In genomic region chr9:75169623-75170022, GRCh38 we compare ENCODE assay signal across 16 cellular contexts.
A peak's percentile ranks its signal among the peaks of the same experiment; 100 is the strongest.
DNase-seq lines count a peak whose midpoint lies in the region; FAIRE-seq and TF ChIP-seq lines count a peak whose summit lies in the region.
"Had no signal": no experiment of that assay in that cellular context is flagged by ENCODE, and none has a peak within 500 bp of the region (broad histone marks: within the 10 kb centered on the region; RNA-seq: fewer than 3 reads in every experiment).

No MANE protein-coding gene starts in this region.

- no peak for TF ChIP-seq CTCF in astrocyte of the spinal cord (IDR thresholded peaks at IDR 0.05; ENCODE audit: low read depth, low read length)

- TF ChIP-seq POLR2A in H54 (IDR thresholded peaks at IDR 0.05; ENCODE audit: low read depth, low read length) = no peak

- peak; percentile 80 for FAIRE-seq in H54 (lab: Jason Lieb, UNC)
- no peak for FAIRE-seq in GM19239 (lab: Jason Lieb, UNC)
- FAIRE-seq: H1, kidney had no signal

- in situ Hi-C loops in astrocyte of the spinal cord (cut with HindIII; ENCODE audit: low sequenced_read_pairs) = no loop called here

- no peak overlapping the region for H3K4me3 ChIP-seq in astrocyte of the spinal cord (ENCODE audit: low read depth, low read length)
- H3K4me3 ChIP-seq: BLaER1, skin epidermis had no signal

- DNase-seq in H54 (ENCODE audit: insufficient read length, low spot score) = no peak
- DNase-seq in LoVo (ENCODE audit: low spot score) = peak; percentile 4
- DNase-seq in astrocyte of the spinal cord (ENCODE audit: low read depth, low spot score) = peak; percentile 41
- DNase-seq in iris pigment epithelial cell (ENCODE audit: low read depth) = peak; percentile 53
- DNase-seq in NCI-H1436 (lab: John Stamatoyannopoulos, UW) = no peak
- DNase-seq in GM19239 (ENCODE audit: insufficient read length, low spot score) = no peak
- no peak for DNase-seq in NCI-H2029 treated with DMSO at 0.1 percent for 48 hours (lab: John Stamatoyannopoulos, UW)
- DNase-seq: activated CD4-positive, alpha-beta T cell treated with anti-CD3 and anti-CD28 coated beads for 36 hours; activated T-cell treated with anti-CD3 and anti-CD28 coated beads, Interleukin-2, amount 50 U/mL, for 24 hours; head of caudate nucleus; kidney; NCI-H82; T-helper 1 cell had no signal

Comparison
In these comparisons a context has a peak if more than half of its experiments do, and no peak if none do; other contexts are left out.
1. DNase-seq: peak in LoVo (single experiment), astrocyte of the spinal cord (single experiment) and iris pigment epithelial cell (single experiment); none in H54 (single experiment), NCI-H1436 (single experiment), GM19239 (single experiment) and NCI-H2029 treated with DMSO at 0.1 percent for 48 hours (single experiment).